26 cellular contexts compared by ENCODE assay signal in genomic region chr2:43729775-43730174, GRCh38. TPM values are rescaled to one million over a fixed set of nuclear protein-coding genes. Genes with fewer than 3 reads are reported as not detected.
"Had no signal": no experiment of that assay in that cellular context is flagged by ENCODE, and none has a peak within 500 bp of the region (broad histone marks: within the 10 kb centered on the region; RNA-seq: fewer than 3 reads in every experiment).

No MANE protein-coding gene starts in this region.

- H3K4me3 ChIP-seq: colonic mucosa, gastrocnemius medialis, lower lobe of right lung, ovary, right lobe of liver, thoracic aorta, tibial nerve had no signal

- H3K27me3 ChIP-seq: colonic mucosa, gastrocnemius medialis, ovary, right lobe of liver, tibial nerve had no signal

- H3K9me3 ChIP-seq: colonic mucosa, gastrocnemius medialis, lower lobe of right lung, ovary, right lobe of liver, thoracic aorta, tibial nerve had no signal

- H3K36me3 ChIP-seq: colonic mucosa, gastrocnemius medialis, ovary, right lobe of liver, thoracic aorta, tibial nerve had no signal

- ATAC-seq: esophagus mucosa; gastrocnemius medialis; left ventricle myocardium superior; lower lobe of right lung; naive thymus-derived CD8-positive, alpha-beta T cell; right lobe of liver; stimulated activated naive B cell treated with anti-CD40 and anti-IgM and Interleukin-4, amounts not matched to agents 10 μg/mL and 1 μg/mL and 100 μg/mL, for 72 hours had no signal

- H3K27ac ChIP-seq: colonic mucosa, epithelial cell of prostate, gastrocnemius medialis, lower lobe of right lung, ovary, right lobe of liver, thoracic aorta, tibial nerve had no signal

- H3K9me3 Mint-ChIP-seq: dendritic cell treated with granulocyte-macrophage colony-stimulating factor and Interleukin-4, amounts not matched to agents 40 ng/mL and 50 ng/mL, for 4 days; endodermal cell; naive thymus-derived CD8-positive, alpha-beta T cell; nephron progenitor cell; stimulated activated naive B cell treated with anti-CD40 and anti-IgM and Interleukin-4, amounts not matched to agents 10 μg/mL and 1 μg/mL and 100 μg/mL, for 72 hours; stimulated activated naive CD8-positive, alpha-beta T cell treated with anti-CD3 and anti-CD28 coated beads, Interleukin-15, Interleukin-2, amounts not matched to agents 100 ng/mL and 50 ng/mL, for 24 hours had no signal

- H3K4me3 Mint-ChIP-seq: dendritic cell treated with granulocyte-macrophage colony-stimulating factor and Interleukin-4, amounts not matched to agents 40 ng/mL and 50 ng/mL, for 4 days; endodermal cell; naive thymus-derived CD8-positive, alpha-beta T cell; nephron progenitor cell; stimulated activated naive B cell treated with anti-CD40 and anti-IgM and Interleukin-4, amounts not matched to agents 10 μg/mL and 1 μg/mL and 100 μg/mL, for 72 hours; stimulated activated naive CD8-positive, alpha-beta T cell treated with anti-CD3 and anti-CD28 coated beads, Interleukin-15, Interleukin-2, amounts not matched to agents 100 ng/mL and 50 ng/mL, for 24 hours had no signal

- H3K4me1 Mint-ChIP-seq: naive thymus-derived CD8-positive, alpha-beta T cell; stimulated activated naive B cell treated with anti-CD40 and anti-IgM and Interleukin-4, amounts not matched to agents 10 μg/mL and 1 μg/mL and 100 μg/mL, for 72 hours had no signal

- H3K4me1 ChIP-seq: colonic mucosa, gastrocnemius medialis, lower lobe of right lung, right lobe of liver, tibial nerve had no signal

- H3K27ac Mint-ChIP-seq: dendritic cell treated with granulocyte-macrophage colony-stimulating factor and Interleukin-4, amounts not matched to agents 40 ng/mL and 50 ng/mL, for 4 days; endodermal cell; naive thymus-derived CD8-positive, alpha-beta T cell; nephron progenitor cell; stimulated activated naive B cell treated with anti-CD40 and anti-IgM and Interleukin-4, amounts not matched to agents 10 μg/mL and 1 μg/mL and 100 μg/mL, for 72 hours; stimulated activated naive CD8-positive, alpha-beta T cell treated with anti-CD3 and anti-CD28 coated beads, Interleukin-15, Interleukin-2, amounts not matched to agents 100 ng/mL and 50 ng/mL, for 24 hours had no signal

- DNase-seq: colonic mucosa; effector CD8-positive, alpha-beta T cell; endodermal cell; foreskin fibroblast; gastrocnemius medialis; head of caudate nucleus; left ventricle myocardium superior; lower lobe of right lung; naive thymus-derived CD8-positive, alpha-beta T cell; nephron progenitor cell; occipital lobe; ovary; posterior cingulate gyrus; retina; right lobe of liver; small intestine; stimulated activated CD4-positive, alpha-beta T cell treated with anti-CD3 and anti-CD28 coated beads, Interleukin-15, amount 100 ng/mL, for 24 hours; stimulated activated CD4-positive, alpha-beta T cell treated with anti-CD3 and anti-CD28 coated beads, Interleukin-2, amount 100 ng/mL, for 48 hours; stimulated activated naive B cell treated with anti-CD40 and anti-IgM and Interleukin-4, amounts not matched to agents 10 μg/mL and 1 μg/mL and 100 μg/mL, for 72 hours had no signal

- H3K36me3 Mint-ChIP-seq: stimulated activated naive B cell treated with anti-CD40 and anti-IgM and Interleukin-4, amounts not matched to agents 10 μg/mL and 1 μg/mL and 100 μg/mL, for 72 hours had no signal

RNA-seq across cellular contexts. Expression of gene C1GALT1C1L, which starts 53.5 kb away (rescaled TPM):
- total RNA-seq: chondrocyte, endodermal cell, occipital lobe had no signal
